In genomic region chr19:38095411-38096308, GRCh38 we compare ENCODE assay signal across 8 cellular contexts.
DNase-seq lines count a peak whose midpoint lies in the region; ATAC-seq, FAIRE-seq and TF ChIP-seq lines count a peak whose summit lies in the region.

No MANE protein-coding gene starts in this region.

- no peaks in the 10 kb centered on the region for H3K4me1 ChIP-seq in RWPE2 (ENCODE audit: insufficient read depth, poor library complexity, severe bottlenecking)
- no peaks in the 10 kb centered on the region for H3K4me1 ChIP-seq in pancreas
- H3K4me1 ChIP-seq in upper lobe of right lung = no peaks in the 10 kb centered on the region

- TF ChIP-seq CTCF in RWPE2 (IDR thresholded peaks at IDR 0.05; ENCODE audit: poor library complexity, severe bottlenecking) (peak; percentile 59), pancreas (IDR thresholded peaks at IDR 0.05) (peak; percentile 23 to 62 (median 46)), upper lobe of right lung (IDR thresholded peaks at IDR 0.05) (peak; percentile 78)

- no peak for FAIRE-seq in pancreas (lab: Jason Lieb, UNC)

- H3K9me3 ChIP-seq in MG63 = peaks cover 9% of the 10 kb centered on the region
- H3K9me3 ChIP-seq in RWPE2 (ENCODE audit: severe bottlenecking) = no peaks in the 10 kb centered on the region
- H3K9me3 ChIP-seq in pancreas = no peaks in the 10 kb centered on the region
- no peaks in the 10 kb centered on the region for H3K9me3 ChIP-seq in upper lobe of right lung

- H3K27ac ChIP-seq in RWPE2 (ENCODE audit: poor library complexity, severe bottlenecking) (no peak overlapping the region), pancreas (peak overlapping the region in 1 of 4 donors; percentile 10), upper lobe of right lung (no peak overlapping the region)

- ATAC-seq in RWPE2 (ENCODE audit: low read depth) (peak; percentile 48; the same call in 2 of the 3 replicates), pancreas (peak; percentile 74 to 92 (median 83)), upper lobe of right lung (peak; percentile 93), GM18873 (IDR thresholded peaks at IDR 0.05; ENCODE audit: low FRiP score, unreplicated experiment) (no peak)

- intact Hi-C loops in pancreas (cut with DNase I) = loop anchor here in 2 of 3 donors (5.0 to 10.0 kb wide), 2 partner anchors 188 to 191 kb away; partner anchors contain the start of genes SIPA1L3 (in 2 of the 2) and WDR87 (in 2 of the 2)
- intact Hi-C loops in upper lobe of right lung (cut with DNase I) = no loop called here

- DNase-seq in DMS53 (lab: John Stamatoyannopoulos, UW) (peak; percentile 99), MG63 (peak; percentile 51), RWPE2 (ENCODE audit: low spot score) (no peak), germinal center (ENCODE audit: low spot score) (peak; percentile 51), pancreas (peak; percentile 46 to 80 (median 60)), upper lobe of right lung (peak; percentile 79)
- DNase-seq in activated naive CD4-positive, alpha-beta T cell (lab: John Stamatoyannopoulos, UW) = peak in 3 of 4 experiments; percentile 4 to 46 (median 5)

- H3K27me3 ChIP-seq in MG63 = no peaks in the 10 kb centered on the region
- H3K27me3 ChIP-seq in RWPE2 (ENCODE audit: insufficient read depth, poor library complexity, severe bottlenecking) = no peaks in the 10 kb centered on the region
- no peaks in the 10 kb centered on the region for H3K27me3 ChIP-seq in pancreas
- no peaks in the 10 kb centered on the region for H3K27me3 ChIP-seq in upper lobe of right lung

- no peak overlapping the region for H3K4me3 ChIP-seq in MG63
- H3K4me3 ChIP-seq in RWPE2 (ENCODE audit: severe bottlenecking) = no peak overlapping the region
- no peak overlapping the region for H3K4me3 ChIP-seq in pancreas
- no peak overlapping the region for H3K4me3 ChIP-seq in upper lobe of right lung

- 53 to 54% methylated on average over 17 of the region's 17 CpGs for WGBS in pancreas, 2 donors

- H3K36me3 ChIP-seq in MG63 (peaks cover 23% of the 10 kb centered on the region), RWPE2 (ENCODE audit: low read depth) (peaks cover 69% of the 10 kb centered on the region), pancreas (peaks cover 0 to 9% (median 0%) of the 10 kb centered on the region in 3 donors), upper lobe of right lung (peaks cover 11% of the 10 kb centered on the region)
